7 cellular contexts compared by ENCODE assay signal in genomic region chr2:127812441-127812840, GRCh38. TPM values are rescaled to one million over a fixed set of nuclear protein-coding genes. Genes with fewer than 3 reads are reported as not detected.
DNase-seq lines count a peak whose midpoint lies in the region; ATAC-seq and TF ChIP-seq lines count a peak whose summit lies in the region.
"Not testable (repeated sequence)": the region's sequence is repeated elsewhere in the genome, so short reads cannot be mapped to it uniquely, and the experiment has no call there.

No MANE protein-coding gene starts in this region.

- H2AFZ ChIP-seq in Karpas-422 (ENCODE audit: low read length) = not testable (repeated sequence)

- H3K27ac Mint-ChIP-seq in CD4-positive, CD25-positive, alpha-beta regulatory T cell = peak overlapping the region in 2 of 3 donors; percentile 26 to 99
- H3K27ac Mint-ChIP-seq in T-helper 2 cell treated with Interferon-gamma antibody and Interleukin-4, amounts not matched to agents 5 μg/mL and 100 μg/mL, for 36 hours; activated T-helper 1 cell treated with anti-CD3 and anti-CD28 coated beads, Interleukin-12 subunit alpha, Interleukin-12 subunit beta, Interleukin-2, Interleukin-4 antibody, amounts not matched to agents 30 ng/mL and 10 ng/mL and 1 ng/mL, durations not matched to agents 14 hours and 24 hours and 36 hours; mesothelial cell of epicardium; neural crest cell (ENCODE audit: unreplicated experiment): not testable (repeated sequence)
- H3K27ac Mint-ChIP-seq in brain = peak overlapping the region in 3 of 5 experiments; percentile 99 to 100 (median 100)

- H3K36me3 ChIP-seq in CD4-positive, CD25-positive, alpha-beta regulatory T cell (ENCODE audit: control insufficient read depth, insufficient read depth, low read length); Karpas-422 (ENCODE audit: insufficient read depth, low read length): not testable (repeated sequence)

- peaks cover 13 to 42% (median 29%) of the 10 kb centered on the region in 4 donors for H3K4me1 Mint-ChIP-seq in CD4-positive, CD25-positive, alpha-beta regulatory T cell
- H3K4me1 Mint-ChIP-seq in T-helper 2 cell treated with Interferon-gamma antibody and Interleukin-4, amounts not matched to agents 5 μg/mL and 100 μg/mL, for 36 hours (ENCODE audit: low read depth) = peaks cover 19% of the 10 kb centered on the region
- H3K4me1 Mint-ChIP-seq in activated T-helper 1 cell treated with anti-CD3 and anti-CD28 coated beads, Interleukin-12 subunit alpha, Interleukin-12 subunit beta, Interleukin-2, Interleukin-4 antibody, amounts not matched to agents 30 ng/mL and 10 ng/mL and 1 ng/mL, durations not matched to agents 14 hours and 24 hours and 36 hours (ENCODE audit: low read depth) = peaks cover 33% of the 10 kb centered on the region
- H3K4me1 Mint-ChIP-seq in brain (peaks cover 44% of the 10 kb centered on the region), mesothelial cell of epicardium (peaks cover 26% of the 10 kb centered on the region), neural crest cell (peaks cover 32% of the 10 kb centered on the region)

- not testable (repeated sequence) for H3K9me3 ChIP-seq in CD4-positive, CD25-positive, alpha-beta regulatory T cell (ENCODE audit: control insufficient read depth in 2 of 2, low read length in 2 of 2); Karpas-422 (ENCODE audit: low read length)

- H3K4me2 ChIP-seq in Karpas-422 (ENCODE audit: low read depth, low read length, poor library complexity, severe bottlenecking) = peak overlapping the region; percentile 94

- ATAC-seq in CD4-positive, CD25-positive, alpha-beta regulatory T cell (ENCODE audit: low read depth in 2 of 2) = not testable (repeated sequence)

- H3K4me3 ChIP-seq in CD4-positive, CD25-positive, alpha-beta regulatory T cell (ENCODE audit: low read depth, low read length); Karpas-422 (ENCODE audit: low read length): not testable (repeated sequence)

- H3K27me3 Mint-ChIP-seq in CD4-positive, CD25-positive, alpha-beta regulatory T cell = peaks cover 38% of the 10 kb centered on the region
- peaks cover 16% of the 10 kb centered on the region for H3K27me3 Mint-ChIP-seq in T-helper 2 cell treated with Interferon-gamma antibody and Interleukin-4, amounts not matched to agents 5 μg/mL and 100 μg/mL, for 36 hours (ENCODE audit: low read depth)
- not testable (repeated sequence) for H3K27me3 Mint-ChIP-seq in activated T-helper 1 cell treated with anti-CD3 and anti-CD28 coated beads, Interleukin-12 subunit alpha, Interleukin-12 subunit beta, Interleukin-2, Interleukin-4 antibody, amounts not matched to agents 30 ng/mL and 10 ng/mL and 1 ng/mL, durations not matched to agents 14 hours and 24 hours and 36 hours (ENCODE audit: insufficient read depth); mesothelial cell of epicardium (ENCODE audit: low read depth)
- H3K27me3 Mint-ChIP-seq in brain (peaks cover 31% of the 10 kb centered on the region), neural crest cell (ENCODE audit: low read depth) (peaks cover 18% of the 10 kb centered on the region)

- not testable (repeated sequence) for H3K27ac ChIP-seq in CD4-positive, CD25-positive, alpha-beta regulatory T cell (ENCODE audit: insufficient read depth, low read length, poor library complexity, severe bottlenecking)
- peak overlapping the region; percentile 80; the same call in 1 of the 2 replicates for H3K27ac ChIP-seq in Karpas-422 (ENCODE audit: low read length)

- TF ChIP-seq CTCF in brain (conservative IDR thresholded peaks at IDR 0.05); mesothelial cell of epicardium (IDR thresholded peaks at IDR 0.05; ENCODE audit: unreplicated experiment); neural crest cell (conservative IDR thresholded peaks at IDR 0.05): not testable (repeated sequence)

- not testable (repeated sequence) for DNase-seq in CD4-positive, CD25-positive, alpha-beta regulatory T cell; T-helper 2 cell treated with Interferon-gamma antibody and Interleukin-4, amounts not matched to agents 5 μg/mL and 100 μg/mL, for 36 hours (ENCODE audit: low spot score); activated T-helper 1 cell treated with anti-CD3 and anti-CD28 coated beads, Interleukin-12 subunit alpha, Interleukin-12 subunit beta, Interleukin-2, Interleukin-4 antibody, amounts not matched to agents 30 ng/mL and 10 ng/mL and 1 ng/mL, durations not matched to agents 14 hours and 24 hours and 36 hours (ENCODE audit: low spot score); mesothelial cell of epicardium (ENCODE audit: low spot score in 2 of 2, unreplicated experiment in 2 of 2); neural crest cell (ENCODE audit: low read depth, low spot score)
- peak; percentile 71 for DNase-seq in Karpas-422

- H3K27me3 ChIP-seq in CD4-positive, CD25-positive, alpha-beta regulatory T cell (ENCODE audit: control insufficient read depth, insufficient read depth, low read length); Karpas-422 (ENCODE audit: low read length): not testable (repeated sequence)

- peaks cover 21% of the 10 kb centered on the region for H4K20me1 ChIP-seq in Karpas-422 (ENCODE audit: insufficient read depth, low read depth, low read length)

- not testable (repeated sequence) for H3K9me2 ChIP-seq in Karpas-422 (replicated peaks; ENCODE audit: insufficient read depth, low read length)

- peaks cover 36% of the 10 kb centered on the region for H3K4me1 ChIP-seq in CD4-positive, CD25-positive, alpha-beta regulatory T cell (ENCODE audit: control insufficient read depth, insufficient read depth, low read length, poor library complexity, severe bottlenecking)
- peaks cover 38% of the 10 kb centered on the region for H3K4me1 ChIP-seq in Karpas-422 (ENCODE audit: low read length)

- H3K79me2 ChIP-seq in Karpas-422 (ENCODE audit: low read length) = peaks cover 33% of the 10 kb centered on the region

- peak overlapping the region; percentile 34 to 97 (median 88) for H3K4me3 Mint-ChIP-seq in CD4-positive, CD25-positive, alpha-beta regulatory T cell
- H3K4me3 Mint-ChIP-seq in T-helper 2 cell treated with Interferon-gamma antibody and Interleukin-4, amounts not matched to agents 5 μg/mL and 100 μg/mL, for 36 hours = peak overlapping the region; percentile 61
- peak overlapping the region; percentile 95 for H3K4me3 Mint-ChIP-seq in activated T-helper 1 cell treated with anti-CD3 and anti-CD28 coated beads, Interleukin-12 subunit alpha, Interleukin-12 subunit beta, Interleukin-2, Interleukin-4 antibody, amounts not matched to agents 30 ng/mL and 10 ng/mL and 1 ng/mL, durations not matched to agents 14 hours and 24 hours and 36 hours
- H3K4me3 Mint-ChIP-seq in brain (peak overlapping the region; percentile 7 to 97 (median 79)), mesothelial cell of epicardium (peak overlapping the region; percentile 85), neural crest cell (peak overlapping the region; percentile 97)

- intact Hi-C loops in activated T-helper 1 cell treated with anti-CD3 and anti-CD28 coated beads, Interleukin-12 subunit alpha, Interleukin-12 subunit beta, Interleukin-2, Interleukin-4 antibody, amounts not matched to agents 30 ng/mL and 10 ng/mL and 1 ng/mL, durations not matched to agents 14 hours and 24 hours and 36 hours (cut with micrococcal nuclease) = loop anchor here (5.0 to 10.0 kb wide), 2 partner anchors 425 to 1158 kb away; partner anchors contain the start of genes GYPC and MAP3K2

- H3K9me3 Mint-ChIP-seq in CD4-positive, CD25-positive, alpha-beta regulatory T cell; T-helper 2 cell treated with Interferon-gamma antibody and Interleukin-4, amounts not matched to agents 5 μg/mL and 100 μg/mL, for 36 hours; activated T-helper 1 cell treated with anti-CD3 and anti-CD28 coated beads, Interleukin-12 subunit alpha, Interleukin-12 subunit beta, Interleukin-2, Interleukin-4 antibody, amounts not matched to agents 30 ng/mL and 10 ng/mL and 1 ng/mL, durations not matched to agents 14 hours and 24 hours and 36 hours; brain; mesothelial cell of epicardium; neural crest cell: not testable (repeated sequence)

- H3K36me3 Mint-ChIP-seq in CD4-positive, CD25-positive, alpha-beta regulatory T cell; mesothelial cell of epicardium; neural crest cell (ENCODE audit: low read depth): not testable (repeated sequence)
- H3K36me3 Mint-ChIP-seq in T-helper 2 cell treated with Interferon-gamma antibody and Interleukin-4, amounts not matched to agents 5 μg/mL and 100 μg/mL, for 36 hours (ENCODE audit: low read depth) = peaks cover 18% of the 10 kb centered on the region
- H3K36me3 Mint-ChIP-seq in activated T-helper 1 cell treated with anti-CD3 and anti-CD28 coated beads, Interleukin-12 subunit alpha, Interleukin-12 subunit beta, Interleukin-2, Interleukin-4 antibody, amounts not matched to agents 30 ng/mL and 10 ng/mL and 1 ng/mL, durations not matched to agents 14 hours and 24 hours and 36 hours (ENCODE audit: low read depth) = peaks cover 15% of the 10 kb centered on the region
- peaks cover 20% of the 10 kb centered on the region for H3K36me3 Mint-ChIP-seq in brain

- H3K9ac ChIP-seq in Karpas-422 (ENCODE audit: low read length) = not testable (repeated sequence)

RNA-seq across cellular contexts. Expression of gene WDR33, which starts 1.5 kb away (rescaled TPM):
- 71.4 TPM for total RNA-seq in CD4-positive, CD25-positive, alpha-beta regulatory T cell
- 10 to 100 TPM; 31.5 to 42.5 (median 34.0) TPM for polyA plus RNA-seq in CD4-positive, CD25-positive, alpha-beta regulatory T cell
- total RNA-seq in Karpas-422 (2014; rRNA removed; shearing (Covaris generic); ENCODE audit: low replicate concordance) = 33.6 and 65.0 TPM in 2 replicates
- total RNA-seq in activated T-helper 1 cell treated with anti-CD3 and anti-CD28 coated beads, Interleukin-12 subunit alpha, Interleukin-12 subunit beta, Interleukin-2, Interleukin-4 antibody, amounts not matched to agents 30 ng/mL and 10 ng/mL and 1 ng/mL, durations not matched to agents 14 hours and 24 hours and 36 hours = 81.0 and 82.4 TPM in 2 replicates
- 18.6 TPM for polyA plus RNA-seq in brain (ENCODE audit: insufficient read depth, low read depth, low replicate concordance)
- total RNA-seq in mesothelial cell of epicardium (59.9 to 61.4 TPM (median 60.2 TPM) in 3 replicates), neural crest cell (72.4 and 80.5 TPM in 2 replicates)

RNA-seq across cellular contexts. Expression of gene POLR2D, which starts 45.5 kb away (rescaled TPM):
- 25.3 TPM for total RNA-seq in CD4-positive, CD25-positive, alpha-beta regulatory T cell
- 10 to 100 TPM; 31.8 to 44.1 (median 36.0) TPM for polyA plus RNA-seq in CD4-positive, CD25-positive, alpha-beta regulatory T cell
- total RNA-seq in Karpas-422 (2014; rRNA removed; shearing (Covaris generic); ENCODE audit: low replicate concordance) = 18.5 and 33.5 TPM in 2 replicates
- 78.3 and 79.8 TPM in 2 replicates for total RNA-seq in activated T-helper 1 cell treated with anti-CD3 and anti-CD28 coated beads, Interleukin-12 subunit alpha, Interleukin-12 subunit beta, Interleukin-2, Interleukin-4 antibody, amounts not matched to agents 30 ng/mL and 10 ng/mL and 1 ng/mL, durations not matched to agents 14 hours and 24 hours and 36 hours
- 23.3 TPM for polyA plus RNA-seq in brain (ENCODE audit: insufficient read depth, low read depth, low replicate concordance)
- 32.9 to 34.7 TPM (median 34.1 TPM) in 3 replicates for total RNA-seq in mesothelial cell of epicardium
- total RNA-seq in neural crest cell = 83.1 and 84.5 TPM in 2 replicates
